In genomic region chr2:159010963-159011362, GRCh38 we compare ENCODE assay signal across 1 cellular context.
TF ChIP-seq lines count a peak whose summit lies in the region.

No MANE protein-coding gene starts in this region.

TF ChIP-seq in A549, 52 proteins besides CTCF, POLR2A, EP300 and RAD21 (continued from another document):
- no peak for TF ChIP-seq HEYL (CRISPR knock-in tag; IDR thresholded peaks at IDR 0.05)
- no peak for TF ChIP-seq RFX5 (IDR thresholded peaks at IDR 0.05)
- TF ChIP-seq CHD2 (IDR thresholded peaks at IDR 0.05; ENCODE audit: low read length, partially characterized antibody): no peak
- no peak for TF ChIP-seq ESRRA (IDR thresholded peaks at IDR 0.05; ENCODE audit: borderline replicate concordance, low read length)
- TF ChIP-seq CBX8 (IDR thresholded peaks at IDR 0.05): no peak
- no peak for TF ChIP-seq MAZ (IDR thresholded peaks at IDR 0.05; ENCODE audit: borderline replicate concordance, low read depth, low read length)
- TF ChIP-seq MAFK (IDR thresholded peaks at IDR 0.05; ENCODE audit: partially characterized antibody): no peak
- no peak for TF ChIP-seq EHF (CRISPR knock-in tag; IDR thresholded peaks at IDR 0.05)
- no peak for TF ChIP-seq NFE2L2 (conservative IDR thresholded peaks at IDR 0.05; ENCODE audit: low read length)
- TF ChIP-seq HDAC2 (IDR thresholded peaks at IDR 0.05): no peak
- TF ChIP-seq RARB (CRISPR knock-in tag; IDR thresholded peaks at IDR 0.05): no peak
- no peak for TF ChIP-seq CEBPB (IDR thresholded peaks at IDR 0.05)
- no peak for TF ChIP-seq ZSCAN20 (CRISPR knock-in tag; IDR thresholded peaks at IDR 0.05)
- no peak for TF ChIP-seq JUN (IDR thresholded peaks at IDR 0.05)
- no peak for TF ChIP-seq EHMT2 (IDR thresholded peaks at IDR 0.05; ENCODE audit: low read depth)
- TF ChIP-seq NPAS2 (CRISPR knock-in tag; IDR thresholded peaks at IDR 0.05; ENCODE audit: borderline replicate concordance): no peak
TF ChIP-seq in A549: peak in this region for 0.
